In genomic region chr4:88523325-88524129, GRCh38 we compare ENCODE assay signal across 8 cellular contexts. TPM values are rescaled to one million over a fixed set of nuclear protein-coding genes. Genes with fewer than 3 reads are reported as not detected.
DNase-seq lines count a peak whose midpoint lies in the region; ATAC-seq and TF ChIP-seq lines count a peak whose summit lies in the region.

Gene PYURF (minus strand): TSS chr4:88523776. CDS start chr4:88523700, 76 bp downstream.

- peak within 1 kb of the TSS; percentile 96 for H3K27ac ChIP-seq in left ventricle myocardium inferior (replicated peaks)
- H3K27ac ChIP-seq in prostate gland: peak within 1 kb of the TSS; percentile 89

- DNase-seq in NCI-H146 treated with DMSO at 0.1 percent for 48 hours (lab: John Stamatoyannopoulos, UW; ENCODE audit: unreplicated experiment) (peak; percentile 45), amygdala (lab: John Stamatoyannopoulos, UW) (peak; percentile 58 to 95 (median 87)), left ventricle myocardium inferior (peak; percentile 98), prostate gland (ENCODE audit: low spot score) (peak; percentile 93), ureter (ENCODE audit: low spot score) (peak; percentile 96)

- WGBS in prostate gland: under 1% methylated on average over 57 of the region's 68 CpGs

- H3K9me3 ChIP-seq in left ventricle myocardium inferior (replicated peaks) (no peaks in the 10 kb centered on the region), prostate gland (no peaks in the 10 kb centered on the region)

- H3K36me3 ChIP-seq in left ventricle myocardium inferior: peaks cover 22% of the 10 kb centered on the region
- no peaks in the 10 kb centered on the region for H3K36me3 ChIP-seq in prostate gland

- H3K27me3 Mint-ChIP-seq in T-helper 1 cell treated with Interleukin-12 subunit alpha and Interleukin-12 subunit beta and Interleukin-4 antibody, amounts not matched to agents 30 μg/mL and 1 μg/mL, for 36 hours (ENCODE audit: low read depth): no peaks in the 10 kb centered on the region

- peak within 1 kb of the TSS; percentile 92 for H3K4me3 Mint-ChIP-seq in T-helper 1 cell treated with Interleukin-12 subunit alpha and Interleukin-12 subunit beta and Interleukin-4 antibody, amounts not matched to agents 30 μg/mL and 1 μg/mL, for 36 hours

- peak within 1 kb of the TSS; percentile 77 for H3K27ac Mint-ChIP-seq in T-helper 1 cell treated with Interleukin-12 subunit alpha and Interleukin-12 subunit beta and Interleukin-4 antibody, amounts not matched to agents 30 μg/mL and 1 μg/mL, for 36 hours

- H3K4me1 ChIP-seq in left ventricle myocardium inferior (peaks cover 48% of the 10 kb centered on the region), prostate gland (replicated peaks) (peaks cover 6% of the 10 kb centered on the region)

- TF ChIP-seq CTCF in left ventricle myocardium inferior (IDR thresholded peaks at IDR 0.05; ENCODE audit: borderline replicate concordance) (no peak), prostate gland (IDR thresholded peaks at IDR 0.05) (peak in 1 of 4 experiments; percentile 27)

- H3K36me3 Mint-ChIP-seq in T-helper 1 cell treated with Interleukin-12 subunit alpha and Interleukin-12 subunit beta and Interleukin-4 antibody, amounts not matched to agents 30 μg/mL and 1 μg/mL, for 36 hours (ENCODE audit: low read depth): peaks cover 12% of the 10 kb centered on the region

- TF ChIP-seq POLR2A in prostate gland (IDR thresholded peaks at IDR 0.05): peak; percentile 94

- peaks cover 29% of the 10 kb centered on the region for H3K4me1 Mint-ChIP-seq in T-helper 1 cell treated with Interleukin-12 subunit alpha and Interleukin-12 subunit beta and Interleukin-4 antibody, amounts not matched to agents 30 μg/mL and 1 μg/mL, for 36 hours (ENCODE audit: low read depth)

- ATAC-seq in GM18498 (IDR thresholded peaks at IDR 0.05; ENCODE audit: unreplicated experiment): peak; percentile 85
- peak; percentile 79 for ATAC-seq in HG02884 (IDR thresholded peaks at IDR 0.05; ENCODE audit: unreplicated experiment)

- H3K27me3 ChIP-seq in left ventricle myocardium inferior (ENCODE audit: low read depth): no peaks in the 10 kb centered on the region
- H3K27me3 ChIP-seq in prostate gland (replicated peaks; ENCODE audit: insufficient read depth): no peaks in the 10 kb centered on the region

- H3K4me3 ChIP-seq in left ventricle myocardium inferior: peak within 1 kb of the TSS; percentile 90
- H3K4me3 ChIP-seq in prostate gland: peak within 1 kb of the TSS; percentile 77 to 85

- H3K9me3 Mint-ChIP-seq in T-helper 1 cell treated with Interleukin-12 subunit alpha and Interleukin-12 subunit beta and Interleukin-4 antibody, amounts not matched to agents 30 μg/mL and 1 μg/mL, for 36 hours: no peaks in the 10 kb centered on the region

- intact Hi-C loops in left ventricle myocardium inferior (cut with micrococcal nuclease) (no loop called here), prostate gland (cut with DNase I) (loop anchor here (5.0 to 10.0 kb wide), 4 partner anchors 66 to 519 kb away; partner anchors contain the start of genes HERC3, HERC5 and PKD2)

RNA-seq across cellular contexts. Expression of gene PYURF, which starts in this region (rescaled TPM):
- total RNA-seq in left ventricle myocardium inferior: 56.1 TPM
- 100 to 1,000 TPM in 1 of 2 donors, 10 to 100 TPM in 1; 84.5 to 133 TPM for total RNA-seq in prostate gland
- total RNA-seq in ureter: 67.0 TPM

Comparison
In these comparisons a context has a peak if more than half of its experiments do, and no peak if none do; other contexts are left out.
1. Peak in every context shown above with its lines: DNase-seq, ATAC-seq, H3K4me3 ChIP-seq and H3K27ac ChIP-seq.
2. DNase-seq: peak in every context shown above with its lines; median percentile 98 in left ventricle myocardium inferior; 96 in ureter; 93 in prostate gland; 87 in amygdala; 45 in NCI-H146 treated with DMSO at 0.1 percent for 48 hours.